Comparison of ENCODE assay signal across 23 cellular contexts in the genomic region with DNA sequence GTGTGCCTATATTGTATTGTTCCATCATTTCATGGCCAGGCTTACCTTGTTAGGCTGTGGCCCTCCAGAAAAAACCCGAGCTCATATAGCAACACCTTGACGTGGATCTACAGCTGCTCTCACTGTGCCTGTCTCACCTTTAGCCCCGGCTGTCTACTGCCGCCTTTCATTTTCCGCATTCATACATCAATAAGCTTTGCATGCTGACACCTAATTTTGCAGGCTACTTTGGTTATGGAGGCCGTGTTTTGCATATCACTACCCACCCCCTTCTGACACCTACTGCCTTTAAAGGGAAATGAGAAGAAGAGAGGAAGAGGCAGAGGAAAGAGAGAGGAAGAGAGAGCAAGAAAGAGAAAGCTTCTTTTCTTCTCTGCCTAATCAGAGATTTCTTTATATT.
"Had no signal": no experiment of that assay in that cellular context is flagged by ENCODE, and none has a peak within 500 bp of the region (broad histone marks: within the 10 kb centered on the region; RNA-seq: fewer than 3 reads in every experiment).

No MANE protein-coding gene starts in this region.

- H3K27me3 ChIP-seq: MG63, SJSA1 had no signal

- ATAC-seq: HepG2 had no signal

- H3K4me1 ChIP-seq: SJSA1 had no signal

- H3K9me3 ChIP-seq: MG63, SJSA1 had no signal

- DNase-seq: IMR-90, Karpas-422, KG1, MG63, NCI-H1105, NCI-H1417, NCI-H1436 treated with DMSO at 0.1 percent for 48 hours, NCI-H1694, NCI-H187 treated with DMSO at 0.1 percent for 48 hours, NCI-H2029 treated with DMSO at 0.1 percent for 48 hours, NCI-H2171 treated with DMSO at 0.1 percent for 48 hours, NCI-H345, NCI-H446 treated with DMSO at 0.1 percent for 48 hours, NCI-H510A treated with DMSO at 0.1 percent for 48 hours, NCI-H69, NCI-H774, Right ventricle myocardium superior, RPMI8226, SIG-M5 had no signal

- FAIRE-seq: HepG2, RCC 7860 had no signal

- H3K36me3 ChIP-seq: MG63, SJSA1 had no signal

- H3K4me3 ChIP-seq: MG63, SJSA1, SK-N-MC had no signal

- H3K27ac ChIP-seq: SJSA1, SK-N-MC had no signal
